In the genomic region with DNA sequence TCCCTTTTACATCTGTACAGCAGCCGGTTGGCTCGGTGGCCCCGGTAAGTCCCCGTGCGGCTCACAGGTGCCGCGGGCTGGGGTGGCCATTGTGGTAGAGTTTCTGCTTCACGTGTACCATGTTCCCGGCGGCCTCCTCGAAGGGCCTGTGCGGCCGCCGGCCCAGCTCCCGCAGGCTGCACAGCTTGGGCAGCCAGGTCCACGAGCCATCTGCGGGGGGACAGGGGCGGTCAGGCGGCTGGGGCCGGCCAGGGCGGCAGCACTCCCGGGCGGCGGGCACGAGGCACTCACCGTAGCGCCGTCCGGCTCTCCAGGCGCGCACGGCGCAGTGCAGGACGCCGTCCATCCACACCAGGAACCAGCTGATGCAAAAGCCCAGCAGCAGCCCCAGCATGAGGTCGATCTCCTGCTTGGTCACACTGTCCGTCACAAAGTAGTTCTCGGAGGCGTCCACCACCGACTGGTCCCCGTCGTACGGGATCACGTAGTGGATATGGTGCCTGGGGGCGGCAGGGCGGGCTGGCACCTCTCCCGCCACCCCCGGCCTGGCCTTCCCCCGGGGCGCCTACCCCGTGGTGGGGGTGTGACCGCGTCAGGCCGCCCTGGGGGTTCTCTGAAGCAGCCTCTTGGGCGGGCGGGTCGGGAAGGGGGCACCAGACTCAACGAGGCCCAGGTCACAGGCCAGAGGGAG, we compare ENCODE assay signal across 25 cellular contexts.
"Had no signal": no experiment of that assay in that cellular context is flagged by ENCODE, and none has a peak within 500 bp of the region (broad histone marks: within the 10 kb centered on the region; RNA-seq: fewer than 3 reads in every experiment).

No MANE protein-coding gene starts in this region.

- DNase-seq: cortex of kidney; dorsolateral prefrontal cortex; effector CD8-positive, alpha-beta T cell; foreskin melanocyte; head of caudate nucleus; hippocampal formation; left ventricle myocardium inferior; lower lobe of right lung; midbrain; nucleus accumbens; retina; stimulated activated CD4-positive, alpha-beta T cell treated with anti-CD3 and anti-CD28 coated beads, Interleukin-1b, Interleukin-23, amount 100 ng/mL, for 48 hours; stimulated activated CD4-positive, alpha-beta T cell treated with anti-CD3 and anti-CD28 coated beads, Interleukin-4, amount 100 ng/mL, for 4 hours; stimulated activated naive CD4-positive, alpha-beta T cell; thyroid gland had no signal

- H3K4me3 ChIP-seq: dorsolateral prefrontal cortex, left ventricle myocardium inferior, lower lobe of right lung, neural progenitor cell, pancreas, prostate gland, right lobe of liver, suprapubic skin, thyroid gland had no signal

- ATAC-seq: lower lobe of right lung; natural killer cell treated with Interleukin-12 subunit alpha and Interleukin-12 subunit beta and Interleukin-15 and Interleukin-18, amount 100 ng/mL, for 72 hours; pancreas; right lobe of liver had no signal

- H3K27ac ChIP-seq: left ventricle myocardium inferior, lower lobe of right lung, neural progenitor cell, pancreas, prostate gland, right lobe of liver, suprapubic skin, thyroid gland had no signal

- H3K4me2 ChIP-seq: neural progenitor cell had no signal

- H3K4me1 ChIP-seq: pancreas had no signal

- H3K9ac ChIP-seq: neural progenitor cell had no signal

- H2AFZ ChIP-seq: neural progenitor cell had no signal

- H3K27me3 Mint-ChIP-seq: natural killer cell treated with Interleukin-12 subunit alpha and Interleukin-12 subunit beta and Interleukin-15 and Interleukin-18, amount 100 ng/mL, for 72 hours; type B pancreatic cell had no signal

- H3K27me3 ChIP-seq: dorsolateral prefrontal cortex, neural progenitor cell, pancreas, right lobe of liver, suprapubic skin, thyroid gland had no signal

- H3K4me3 Mint-ChIP-seq: memory B cell; natural killer cell treated with Interleukin-12 subunit alpha and Interleukin-12 subunit beta and Interleukin-15 and Interleukin-18, amount 100 ng/mL, for 72 hours; neural progenitor cell; type B pancreatic cell had no signal

- H3K36me3 ChIP-seq: neural progenitor cell, pancreas, prostate gland, right lobe of liver, thyroid gland had no signal

- H3K27ac Mint-ChIP-seq: memory B cell; natural killer cell treated with Interleukin-12 subunit alpha and Interleukin-12 subunit beta and Interleukin-15 and Interleukin-18, amount 100 ng/mL, for 72 hours; neural progenitor cell; type B pancreatic cell had no signal

- FAIRE-seq: islet of Langerhans, pancreas, urothelium cell line had no signal

- H3K9me3 ChIP-seq: pancreas, prostate gland, right lobe of liver, thyroid gland had no signal
